9 cellular contexts compared by ENCODE assay signal in the genomic region with DNA sequence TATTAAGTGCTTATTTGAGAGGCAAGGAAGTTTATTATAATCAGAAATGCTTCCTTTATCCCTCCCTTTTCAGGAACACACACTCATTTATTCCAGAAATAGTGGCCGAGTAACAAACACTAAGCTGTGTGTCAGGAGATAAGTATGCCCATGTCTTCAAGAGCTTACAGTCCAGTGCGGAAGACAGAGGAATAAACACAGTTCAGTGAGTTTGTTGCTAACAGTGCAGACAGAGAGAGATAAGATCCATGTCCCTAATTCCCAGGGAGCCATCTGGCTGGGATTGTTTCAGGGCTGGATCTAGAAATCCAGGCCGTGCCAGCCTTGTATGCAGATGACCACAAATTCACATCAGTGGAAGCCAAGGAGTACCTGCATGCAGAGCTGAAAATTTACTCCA.
DNase-seq lines count a peak whose midpoint lies in the region; ATAC-seq and TF ChIP-seq lines count a peak whose summit lies in the region.
"Had no signal": no experiment of that assay in that cellular context is flagged by ENCODE, and none has a peak within 500 bp of the region (broad histone marks: within the 10 kb centered on the region; RNA-seq: fewer than 3 reads in every experiment).

No MANE protein-coding gene starts in this region.

- no peak overlapping the region for H3K4me3 ChIP-seq in fibroblast of the aortic adventitia (ENCODE audit: low read depth, low read length)
- H3K4me3 ChIP-seq: suprapubic skin had no signal

- peaks cover 6% of the 10 kb centered on the region for H3K27me3 Mint-ChIP-seq in nephron (ENCODE audit: low read depth)
- peaks cover 47% of the 10 kb centered on the region for H3K27me3 Mint-ChIP-seq in Calu3 (ENCODE audit: unreplicated experiment)

- no peak for TF ChIP-seq CTCF in fibroblast of the aortic adventitia (IDR thresholded peaks at IDR 0.05; ENCODE audit: insufficient read depth, low read length)
- TF ChIP-seq CTCF in nephron (IDR thresholded peaks at IDR 0.05; ENCODE audit: unreplicated experiment in 3 of 3), result no peak
- no peak for TF ChIP-seq CTCF in Calu3 (IDR thresholded peaks at IDR 0.05; ENCODE audit: unreplicated experiment)

- peak overlapping the region in 2 of 3 experiments; percentile 48 to 64 for H3K27ac Mint-ChIP-seq in nephron
- H3K27ac Mint-ChIP-seq in Calu3 (ENCODE audit: unreplicated experiment), result no peak overlapping the region
- H3K27ac Mint-ChIP-seq in stimulated activated effector memory CD8-positive, alpha-beta T cell treated with anti-CD3 and anti-CD28 coated beads, Interleukin-12 subunit alpha, Interleukin-12 subunit beta, amount 100 ng/mL, for 72 hours, result no peak overlapping the region

- DNase-seq in AG20443 (ENCODE audit: low spot score) (peak; percentile 76), SK-N-DZ (ENCODE audit: low spot score) (peak; percentile 82), fibroblast of the aortic adventitia (ENCODE audit: low read depth) (peak; percentile 80), 8988T (no peak), Calu3 (no peak)
- no peak for DNase-seq in stimulated activated effector memory CD8-positive, alpha-beta T cell treated with anti-CD3 and anti-CD28 coated beads, Interleukin-12 subunit alpha, Interleukin-12 subunit beta, amount 100 ng/mL, for 72 hours (ENCODE audit: low spot score in 2 of 2)

- H3K9me3 Mint-ChIP-seq in nephron (no peaks in the 10 kb centered on the region), Calu3 (ENCODE audit: low read depth, unreplicated experiment) (no peaks in the 10 kb centered on the region)
- no peaks in the 10 kb centered on the region for H3K9me3 Mint-ChIP-seq in stimulated activated effector memory CD8-positive, alpha-beta T cell treated with anti-CD3 and anti-CD28 coated beads, Interleukin-12 subunit alpha, Interleukin-12 subunit beta, amount 100 ng/mL, for 72 hours

- H3K4me1 Mint-ChIP-seq in nephron (peaks cover 74% of the 10 kb centered on the region), Calu3 (ENCODE audit: low read depth, unreplicated experiment) (peaks cover 13% of the 10 kb centered on the region)
- no peaks in the 10 kb centered on the region for H3K4me1 Mint-ChIP-seq in stimulated activated effector memory CD8-positive, alpha-beta T cell treated with anti-CD3 and anti-CD28 coated beads, Interleukin-12 subunit alpha, Interleukin-12 subunit beta, amount 100 ng/mL, for 72 hours

- no TSS peak for BruUV-seq in Calu3 (replicated peaks; lab: Mats Ljungman, UMichigan)

- intact Hi-C loops in Calu3 (cut with micrococcal nuclease; ENCODE audit: unreplicated experiment), result no loop called here

- ATAC-seq in stimulated activated effector memory CD8-positive, alpha-beta T cell treated with anti-CD3 and anti-CD28 coated beads, Interleukin-12 subunit alpha, Interleukin-12 subunit beta, amount 100 ng/mL, for 72 hours, result no peak
- no peak for ATAC-seq in GM21737 (IDR thresholded peaks at IDR 0.05; ENCODE audit: unreplicated experiment)

- no peak overlapping the region for H3K4me3 Mint-ChIP-seq in nephron
- H3K4me3 Mint-ChIP-seq in Calu3 (ENCODE audit: low read depth, unreplicated experiment), result no peak overlapping the region
- H3K4me3 Mint-ChIP-seq in stimulated activated effector memory CD8-positive, alpha-beta T cell treated with anti-CD3 and anti-CD28 coated beads, Interleukin-12 subunit alpha, Interleukin-12 subunit beta, amount 100 ng/mL, for 72 hours, result no peak overlapping the region

- H3K36me3 Mint-ChIP-seq in nephron (ENCODE audit: low read depth), result peaks cover 70% of the 10 kb centered on the region
- no peaks in the 10 kb centered on the region for H3K36me3 Mint-ChIP-seq in Calu3 (ENCODE audit: insufficient read depth, unreplicated experiment)
- no peaks in the 10 kb centered on the region for H3K36me3 Mint-ChIP-seq in stimulated activated effector memory CD8-positive, alpha-beta T cell treated with anti-CD3 and anti-CD28 coated beads, Interleukin-12 subunit alpha, Interleukin-12 subunit beta, amount 100 ng/mL, for 72 hours

- CTCF ChIA-PET in Calu3 (lab: Charles Lee), result no interaction called here

Comparison
In these comparisons a context has a peak if more than half of its experiments do, and no peak if none do; other contexts are left out.
1. DNase-seq: peak in AG20443 (single experiment), SK-N-DZ (single experiment) and fibroblast of the aortic adventitia (single experiment); none in 8988T (single experiment), Calu3 (single experiment) and stimulated activated effector memory CD8-positive, alpha-beta T cell treated with anti-CD3 and anti-CD28 coated beads, Interleukin-12 subunit alpha, Interleukin-12 subunit beta, amount 100 ng/mL, for 72 hours (0 of 2).
2. H3K27ac Mint-ChIP-seq: peak in nephron (2 of 3); none in Calu3 (single experiment) and stimulated activated effector memory CD8-positive, alpha-beta T cell treated with anti-CD3 and anti-CD28 coated beads, Interleukin-12 subunit alpha, Interleukin-12 subunit beta, amount 100 ng/mL, for 72 hours (single experiment).